In genomic region chr14:36070056-36071043, GRCh38 we compare ENCODE assay signal across 8 cellular contexts.
A peak's percentile ranks its signal among the peaks of the same experiment; 100 is the strongest.
DNase-seq lines count a peak whose midpoint lies in the region; ATAC-seq and TF ChIP-seq lines count a peak whose summit lies in the region.

No MANE protein-coding gene starts in this region.

- CTCF ChIA-PET in RWPE1 (lab: Yijun Ruan, JAX): interaction anchor here (0.6 to 5.2 kb wide), 19 partner anchors 12 to 587 kb away, joined by 3 to 44 read pairs (median 4); no protein-coding TSS in a partner anchor

- H3K9me2 ChIP-seq in MM.1S (replicated peaks; ENCODE audit: insufficient read depth, low read length): no peaks in the 10 kb centered on the region

- no peak for TF ChIP-seq POLR2A in testis (IDR thresholded peaks at IDR 0.05)

- H4K20me1 ChIP-seq in MM.1S (ENCODE audit: insufficient read depth, low read length): no peaks in the 10 kb centered on the region

- H3K4me2 ChIP-seq in MM.1S (ENCODE audit: low read depth, low read length): no peak overlapping the region

- intact Hi-C loops in testis (cut with DNase I; ENCODE audit: low total_unique reads): no loop called here

- H3K4me3 ChIP-seq in MM.1S (ENCODE audit: low read length) (no peak overlapping the region), cardiac fibroblast (replicated peaks in 1 of 2; ENCODE audit: low read depth in 2 of 2, low read length in 2 of 2) (no peak overlapping the region), testis (no peak overlapping the region)

- no peak overlapping the region for H2AFZ ChIP-seq in MM.1S (ENCODE audit: low read length)

- H3K27ac ChIP-seq in MM.1S (ENCODE audit: low read length) (no peak overlapping the region), RWPE1 (no peak overlapping the region), testis (no peak overlapping the region)

- H3K4me1 ChIP-seq in MM.1S (ENCODE audit: low read length) (no peaks in the 10 kb centered on the region), testis (no peaks in the 10 kb centered on the region)

- no peaks in the 10 kb centered on the region for H3K27me3 ChIP-seq in MM.1S (replicated peaks; ENCODE audit: insufficient read depth, low read length)
- H3K27me3 ChIP-seq in testis: no peaks in the 10 kb centered on the region

- H3F3A ChIP-seq in MM.1S (ENCODE audit: insufficient read depth, low read length): no peaks in the 10 kb centered on the region

- no peaks in the 10 kb centered on the region for H3K79me2 ChIP-seq in MM.1S (ENCODE audit: low read length)

- H3K9me3 ChIP-seq in MM.1S (replicated peaks; ENCODE audit: insufficient read depth, low read length): no peaks in the 10 kb centered on the region
- H3K9me3 ChIP-seq in testis: no peaks in the 10 kb centered on the region

- H3K36me3 ChIP-seq in MM.1S (replicated peaks; ENCODE audit: insufficient read depth, low read length) (no peaks in the 10 kb centered on the region), testis (ENCODE audit: low read depth, missing control alignments) (no peaks in the 10 kb centered on the region)

- DNase-seq in Daoy (ENCODE audit: low read depth): peak; percentile 81
- peak; percentile 36 for DNase-seq in MM.1S
- peak; percentile 57 for DNase-seq in RWPE1 (ENCODE audit: low spot score)
- DNase-seq in cardiac fibroblast (ENCODE audit: low read depth in 2 of 2): peak; percentile 67 to 68
- peak; percentile 69 for DNase-seq in left lobe of liver (ENCODE audit: low spot score)
- DNase-seq in testis: peak; percentile 70
- DNase-seq in central memory CD4-positive, alpha-beta T cell: no peak

- TF ChIP-seq CTCF in MM.1S (IDR thresholded peaks at IDR 0.05; ENCODE audit: low read length) (peak; percentile 64), RWPE1 (conservative IDR thresholded peaks at IDR 0.05; ENCODE audit: low read depth) (peak; percentile 89), cardiac fibroblast (IDR thresholded peaks at IDR 0.05; ENCODE audit: low read depth, low read length) (peak; percentile 81), testis (IDR thresholded peaks at IDR 0.05) (peak in 1 of 3 experiments; percentile 41)

- POLR2A ChIA-PET in RWPE1 (lab: Yijun Ruan, JAX; ENCODE audit: low non-redundant PET): no interaction called here

- H3K9ac ChIP-seq in MM.1S (ENCODE audit: low read length): no peak overlapping the region

- WGBS in testis, 2 donors: 37 to 38% methylated on average over 12 of the region's 12 CpGs

- peak; percentile 64 for ATAC-seq in GM21825 (IDR thresholded peaks at IDR 0.05; ENCODE audit: unreplicated experiment)
- peak; percentile 88 for ATAC-seq in left lobe of liver
